Comparison of ENCODE assay signal across 8 cellular contexts in genomic region chr1:18913065-18913502, GRCh38. TPM values are rescaled to one million over a fixed set of nuclear protein-coding genes. Genes with fewer than 3 reads are reported as not detected.
DNase-seq lines count a peak whose midpoint lies in the region; ATAC-seq lines count a peak whose summit lies in the region.

No MANE protein-coding gene starts in this region.

- H3K9me3 Mint-ChIP-seq in activated T-helper 17 cell treated with anti-CD3 and anti-CD28 coated beads, Interleukin-2, amount 50 U/mL, for 72 hours = no peaks in the 10 kb centered on the region

- peak overlapping the region in 1 of 2 donors; percentile 23 for H3K9ac ChIP-seq in stomach smooth muscle (ENCODE audit: low read length in 2 of 2)

- H3K27me3 ChIP-seq in stomach smooth muscle (ENCODE audit: control insufficient read depth in 1 of 2, insufficient read depth in 2 of 2, low read length in 2 of 2) = no peaks in the 10 kb centered on the region

- H3K27ac ChIP-seq in stomach smooth muscle (ENCODE audit: low read length) = no peak overlapping the region

- H3K4me3 ChIP-seq in stomach smooth muscle (ENCODE audit: low read length in 2 of 2) = peak overlapping the region; percentile 12 to 29

- H3K4me3 Mint-ChIP-seq in activated T-helper 17 cell treated with anti-CD3 and anti-CD28 coated beads, Interleukin-2, amount 50 U/mL, for 72 hours = no peak overlapping the region

- H3K4me1 ChIP-seq in stomach smooth muscle (ENCODE audit: control insufficient read depth, insufficient read depth, low read length) = peaks cover 23% of the 10 kb centered on the region

- H3K9me3 ChIP-seq in stomach smooth muscle (ENCODE audit: control insufficient read depth in 2 of 2, low read length in 2 of 2) = no peaks in the 10 kb centered on the region

- DNase-seq in D341Med (ENCODE audit: low spot score) (peak; percentile 90), RPMI8226 (peak; percentile 80), fibroblast of the conjunctiva (ENCODE audit: low read depth) (peak; percentile 40), nucleus accumbens (lab: John Stamatoyannopoulos, UW) (peak in 53 of 56 donors; percentile 14 to 89 (median 71))

- peak; percentile 76 for ATAC-seq in HG03139 (IDR thresholded peaks at IDR 0.05; ENCODE audit: unreplicated experiment)
- ATAC-seq in activated T-helper 17 cell treated with anti-CD3 and anti-CD28 coated beads, Interleukin-2, amount 50 U/mL, for 72 hours (replicated peaks) = peak; percentile 46
- no peak for ATAC-seq in GM21367 (IDR thresholded peaks at IDR 0.05; ENCODE audit: unreplicated experiment)

- peak overlapping the region; percentile 48 for H3K27ac Mint-ChIP-seq in activated T-helper 17 cell treated with anti-CD3 and anti-CD28 coated beads, Interleukin-2, amount 50 U/mL, for 72 hours

- no peaks in the 10 kb centered on the region for H3K27me3 Mint-ChIP-seq in activated T-helper 17 cell treated with anti-CD3 and anti-CD28 coated beads, Interleukin-2, amount 50 U/mL, for 72 hours

- H3K4me1 Mint-ChIP-seq in activated T-helper 17 cell treated with anti-CD3 and anti-CD28 coated beads, Interleukin-2, amount 50 U/mL, for 72 hours = peaks cover 21% of the 10 kb centered on the region

- H3K36me3 ChIP-seq in stomach smooth muscle (ENCODE audit: control insufficient read depth in 2 of 2, insufficient read depth in 2 of 2, low read length in 2 of 2) = peaks cover 29 to 41% of the 10 kb centered on the region in 2 donors

- H3K36me3 Mint-ChIP-seq in activated T-helper 17 cell treated with anti-CD3 and anti-CD28 coated beads, Interleukin-2, amount 50 U/mL, for 72 hours (ENCODE audit: low read depth) = peaks cover 89% of the 10 kb centered on the region

RNA-seq across cellular contexts. Expression of gene ALDH4A1, which starts 10.7 kb away (rescaled TPM):
- 1 to 10 TPM; 3.5 to 4.8 TPM for total RNA-seq in activated T-helper 17 cell treated with anti-CD3 and anti-CD28 coated beads, Interleukin-2, amount 50 U/mL, for 72 hours

RNA-seq across cellular contexts. Expression of gene IFFO2, which starts 43.4 kb away (rescaled TPM):
- total RNA-seq in activated T-helper 17 cell treated with anti-CD3 and anti-CD28 coated beads, Interleukin-2, amount 50 U/mL, for 72 hours = 10 to 100 TPM; 17.0 to 38.2 TPM

RNA-seq across cellular contexts. Expression of gene TAS1R2, which starts 53.6 kb away (rescaled TPM):
- not detected for total RNA-seq in activated T-helper 17 cell treated with anti-CD3 and anti-CD28 coated beads, Interleukin-2, amount 50 U/mL, for 72 hours

Comparison
In these comparisons a context has a peak if more than half of its experiments do, and no peak if none do; other contexts are left out.
1. DNase-seq: peak in every context shown above with its lines; median percentile 90 in D341Med; 80 in RPMI8226; 71 in nucleus accumbens; 40 in fibroblast of the conjunctiva.